1 cellular context compared by ENCODE assay signal in the genomic region with DNA sequence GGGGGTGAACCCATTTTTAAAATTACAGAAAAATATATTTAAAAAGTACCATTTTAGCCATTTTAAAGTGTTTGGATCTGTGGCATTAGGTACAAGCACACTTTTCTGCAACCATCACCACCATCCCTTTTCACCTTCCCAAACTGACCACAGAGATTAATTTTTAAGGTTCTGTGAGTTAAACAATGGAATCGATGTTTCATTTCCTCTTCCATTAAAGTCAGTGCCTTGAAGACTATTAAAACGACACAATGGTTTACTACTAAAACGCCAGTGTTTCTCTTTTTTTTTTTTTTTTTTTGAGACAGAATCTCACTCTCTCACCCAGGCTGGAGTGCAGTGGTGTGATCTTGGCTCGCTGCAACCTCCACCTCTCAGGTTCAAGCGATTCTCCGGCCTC.
TF ChIP-seq lines count a peak whose summit lies in the region.

No MANE protein-coding gene starts in this region.

TF ChIP-seq in HepG2, 621 proteins besides CTCF, POLR2A, EP300 and RAD21 (continued from another document):
- TF ChIP-seq ZNF574 (CRISPR knock-in tag; IDR thresholded peaks at IDR 0.05): no peak
